In genomic region chr18:31723998-31724711, GRCh38 we compare ENCODE assay signal across 8 cellular contexts. TPM values are rescaled to one million over a fixed set of nuclear protein-coding genes. Genes with fewer than 3 reads are reported as not detected.
DNase-seq lines count a peak whose midpoint lies in the region; ATAC-seq and TF ChIP-seq lines count a peak whose summit lies in the region.

No MANE protein-coding gene starts in this region.

- H3K4me3 Mint-ChIP-seq in HFFc6: peak overlapping the region; percentile 68

- peak overlapping the region; percentile 57 for H3K4me3 ChIP-seq in choroid plexus epithelial cell (ENCODE audit: low read depth, low read length)
- peak overlapping the region; percentile 31 to 80 for H3K4me3 ChIP-seq in muscle layer of colon (ENCODE audit: low read depth in 1 of 2, low read length in 2 of 2)

- no peak for ATAC-seq in activated CD4-positive, CD25-positive, alpha-beta regulatory T cell treated with anti-CD3 and anti-CD28 coated beads, Interleukin-2, amount 50 U/mL, for 24 hours

- peaks cover 12% of the 10 kb centered on the region for H3K27me3 Mint-ChIP-seq in HFFc6 (ENCODE audit: insufficient read depth)

- H3K9me3 ChIP-seq in muscle layer of colon (ENCODE audit: low read length): no peaks in the 10 kb centered on the region

- no peaks in the 10 kb centered on the region for H3K36me3 ChIP-seq in muscle layer of colon (ENCODE audit: insufficient read depth, low read length)

- TF ChIP-seq CTCF in HFFc6 (IDR thresholded peaks at IDR 0.05) (no peak), choroid plexus epithelial cell (conservative IDR thresholded peaks at IDR 0.05; ENCODE audit: low read depth, low read length) (no peak)

- no peak overlapping the region for H3K27ac ChIP-seq in muscle layer of colon (ENCODE audit: low read depth, low read length)

- no peaks in the 10 kb centered on the region for H3K27me3 ChIP-seq in muscle layer of colon (ENCODE audit: control insufficient read depth in 1 of 2, insufficient read depth in 2 of 2, low read length in 2 of 2)

- H3K27ac Mint-ChIP-seq in HFFc6: no peak overlapping the region

- H3K36me3 Mint-ChIP-seq in HFFc6 (ENCODE audit: low read depth): no peaks in the 10 kb centered on the region

- peak overlapping the region; percentile 33 for H3K9ac ChIP-seq in muscle layer of colon (ENCODE audit: low read length)

- peaks cover 8% of the 10 kb centered on the region for H3K4me1 ChIP-seq in muscle layer of colon (ENCODE audit: insufficient read depth, low read length)

- DNase-seq in Ammon's horn (ENCODE audit: low spot score): peak; percentile 23
- no peak for DNase-seq in HFFc6
- peak; percentile 12 for DNase-seq in choroid plexus epithelial cell (ENCODE audit: low read depth)
- DNase-seq in epidermal melanocyte (ENCODE audit: insufficient read length, low spot score): no peak
- DNase-seq in NCI-H1048 (lab: John Stamatoyannopoulos, UW): no peak
- no peak for DNase-seq in NCI-H2029 (lab: John Stamatoyannopoulos, UW)

- no peaks in the 10 kb centered on the region for H3K4me1 Mint-ChIP-seq in HFFc6 (ENCODE audit: low read depth)

- peaks cover 5% of the 10 kb centered on the region; the same call in 1 of the 2 replicates for H3K9me3 Mint-ChIP-seq in HFFc6

RNA-seq across cellular contexts. Expression of gene SLC25A52, which starts 36.5 kb away (rescaled TPM):
- total RNA-seq in HFFc6 (2021; fragmentation: NEBNext Ultra II Directional; extraction: Animal tissue kit (Norgen Biotek cat#: 25700)): not detected

RNA-seq across cellular contexts. Expression of gene B4GALT6, which starts 39.8 kb away (rescaled TPM):
- total RNA-seq in HFFc6 (2021; fragmentation: NEBNext Ultra II Directional; extraction: Animal tissue kit (Norgen Biotek cat#: 25700)): not detected

Comparison
In these comparisons a context has a peak if more than half of its experiments do, and no peak if none do; other contexts are left out.
1. DNase-seq: peak in Ammon's horn (single experiment) and choroid plexus epithelial cell (single experiment); none in HFFc6 (single experiment), epidermal melanocyte (single experiment), NCI-H1048 (single experiment) and NCI-H2029 (single experiment).